8 cellular contexts compared by ENCODE assay signal in genomic region chr14:75125617-75126016, GRCh38. TPM values are rescaled to one million over a fixed set of nuclear protein-coding genes. Genes with fewer than 3 reads are reported as not detected.
DNase-seq lines count a peak whose midpoint lies in the region; ATAC-seq lines count a peak whose summit lies in the region.

No MANE protein-coding gene starts in this region.

- H3K4me3 Mint-ChIP-seq in CD4-positive, CD25-positive, alpha-beta regulatory T cell = peak overlapping the region; percentile 91 to 97 (median 94)
- peak overlapping the region; percentile 84 for H3K4me3 Mint-ChIP-seq in central memory CD8-positive, alpha-beta T cell
- H3K4me3 Mint-ChIP-seq in natural killer cell treated with Interleukin-12 subunit alpha and Interleukin-12 subunit beta and Interleukin-15 and Interleukin-18, amount 100 ng/mL, for 72 hours = peak overlapping the region; percentile 93

- ATAC-seq in CD4-positive, CD25-positive, alpha-beta regulatory T cell (ENCODE audit: low read depth in 2 of 2) = no peak
- no peak for ATAC-seq in central memory CD8-positive, alpha-beta T cell (replicated peaks; ENCODE audit: extremely low read depth, poor library complexity, severe bottlenecking)
- no peak for ATAC-seq in natural killer cell treated with Interleukin-12 subunit alpha and Interleukin-12 subunit beta and Interleukin-15 and Interleukin-18, amount 100 ng/mL, for 72 hours
- ATAC-seq in GM18858 (IDR thresholded peaks at IDR 0.05; ENCODE audit: unreplicated experiment) (no peak), HG02973 (IDR thresholded peaks at IDR 0.05; ENCODE audit: unreplicated experiment) (no peak)

- peaks cover 25 to 54% (median 41%) of the 10 kb centered on the region in 4 donors for H3K4me1 Mint-ChIP-seq in CD4-positive, CD25-positive, alpha-beta regulatory T cell
- peaks cover 42% of the 10 kb centered on the region for H3K4me1 Mint-ChIP-seq in central memory CD8-positive, alpha-beta T cell
- H3K4me1 Mint-ChIP-seq in natural killer cell treated with Interleukin-12 subunit alpha and Interleukin-12 subunit beta and Interleukin-15 and Interleukin-18, amount 100 ng/mL, for 72 hours (ENCODE audit: low read depth in 2 of 2) = peaks cover 35 to 38% of the 10 kb centered on the region in 2 donors

- H3K4me1 ChIP-seq in CD4-positive, CD25-positive, alpha-beta regulatory T cell (ENCODE audit: control insufficient read depth, insufficient read depth, low read length, poor library complexity, severe bottlenecking) = peaks cover 32% of the 10 kb centered on the region

- peak overlapping the region; percentile 54 to 98 (median 98) for H3K27ac Mint-ChIP-seq in CD4-positive, CD25-positive, alpha-beta regulatory T cell
- H3K27ac Mint-ChIP-seq in central memory CD8-positive, alpha-beta T cell (ENCODE audit: low read depth) = peak overlapping the region; percentile 99
- H3K27ac Mint-ChIP-seq in natural killer cell treated with Interleukin-12 subunit alpha and Interleukin-12 subunit beta and Interleukin-15 and Interleukin-18, amount 100 ng/mL, for 72 hours = peak overlapping the region; percentile 90 to 95

- intact Hi-C loops in posterior vena cava (cut with DNase I) = loop anchor here in 1 of 2 donors (10.0 kb wide), 1 partner anchor 369 kb away; no protein-coding TSS in a partner anchor

- H3K9me3 Mint-ChIP-seq in CD4-positive, CD25-positive, alpha-beta regulatory T cell = no peaks in the 10 kb centered on the region
- H3K9me3 Mint-ChIP-seq in central memory CD8-positive, alpha-beta T cell = no peaks in the 10 kb centered on the region
- H3K9me3 Mint-ChIP-seq in natural killer cell treated with Interleukin-12 subunit alpha and Interleukin-12 subunit beta and Interleukin-15 and Interleukin-18, amount 100 ng/mL, for 72 hours = no peaks in the 10 kb centered on the region

- no peak for DNase-seq in CD4-positive, CD25-positive, alpha-beta regulatory T cell
- DNase-seq in M059J (ENCODE audit: low read depth) (peak; percentile 73), posterior vena cava (ENCODE audit: low spot score) (no peak), COR-L47 (lab: John Stamatoyannopoulos, UW) (no peak)
- no peak for DNase-seq in central memory CD8-positive, alpha-beta T cell (ENCODE audit: low spot score in 2 of 2)
- DNase-seq in natural killer cell treated with Interleukin-12 subunit alpha and Interleukin-12 subunit beta and Interleukin-15 and Interleukin-18, amount 100 ng/mL, for 72 hours (ENCODE audit: low spot score) = no peak

- no peaks in the 10 kb centered on the region for H3K27me3 ChIP-seq in CD4-positive, CD25-positive, alpha-beta regulatory T cell (ENCODE audit: control insufficient read depth, insufficient read depth, low read length)

- peak overlapping the region; percentile 83 for H3K4me3 ChIP-seq in CD4-positive, CD25-positive, alpha-beta regulatory T cell (ENCODE audit: low read depth, low read length)

- no peaks in the 10 kb centered on the region for H3K27me3 Mint-ChIP-seq in CD4-positive, CD25-positive, alpha-beta regulatory T cell
- no peaks in the 10 kb centered on the region for H3K27me3 Mint-ChIP-seq in central memory CD8-positive, alpha-beta T cell
- no peaks in the 10 kb centered on the region for H3K27me3 Mint-ChIP-seq in natural killer cell treated with Interleukin-12 subunit alpha and Interleukin-12 subunit beta and Interleukin-15 and Interleukin-18, amount 100 ng/mL, for 72 hours

- H3K36me3 Mint-ChIP-seq in CD4-positive, CD25-positive, alpha-beta regulatory T cell = peaks cover 9% of the 10 kb centered on the region
- peaks cover 22% of the 10 kb centered on the region for H3K36me3 Mint-ChIP-seq in central memory CD8-positive, alpha-beta T cell (ENCODE audit: insufficient read depth)
- peaks cover 16% of the 10 kb centered on the region for H3K36me3 Mint-ChIP-seq in natural killer cell treated with Interleukin-12 subunit alpha and Interleukin-12 subunit beta and Interleukin-15 and Interleukin-18, amount 100 ng/mL, for 72 hours

- peak overlapping the region; percentile 95 for H3K27ac ChIP-seq in CD4-positive, CD25-positive, alpha-beta regulatory T cell (ENCODE audit: insufficient read depth, low read length, poor library complexity, severe bottlenecking)

- H3K36me3 ChIP-seq in CD4-positive, CD25-positive, alpha-beta regulatory T cell (ENCODE audit: control insufficient read depth, insufficient read depth, low read length) = peaks cover 6% of the 10 kb centered on the region

- H3K9me3 ChIP-seq in CD4-positive, CD25-positive, alpha-beta regulatory T cell (ENCODE audit: control insufficient read depth in 2 of 2, low read length in 2 of 2) = no peaks in the 10 kb centered on the region

RNA-seq across cellular contexts. Expression of gene NEK9, which starts 1.2 kb away (rescaled TPM):
- 58.4 TPM for total RNA-seq in CD4-positive, CD25-positive, alpha-beta regulatory T cell
- 10 to 100 TPM; 10.8 to 14.4 (median 12.6) TPM for polyA plus RNA-seq in CD4-positive, CD25-positive, alpha-beta regulatory T cell
- 16.4 and 21.5 TPM in 2 replicates for total RNA-seq in M059J (2014; rRNA removed; shearing (Covaris generic))
- total RNA-seq in natural killer cell treated with Interleukin-12 subunit alpha and Interleukin-12 subunit beta and Interleukin-15 and Interleukin-18, amount 100 ng/mL, for 72 hours = 10 to 100 TPM; 66.6 to 80.0 TPM
- 10 to 100 TPM; 68.7 to 86.2 TPM for total RNA-seq in posterior vena cava

RNA-seq across cellular contexts. Expression of gene TMED10, which starts 50.8 kb away (rescaled TPM):
- total RNA-seq in CD4-positive, CD25-positive, alpha-beta regulatory T cell = 128 TPM
- polyA plus RNA-seq in CD4-positive, CD25-positive, alpha-beta regulatory T cell = 100 to 1,000 TPM; 238 to 265 (median 250) TPM
- 373 and 460 TPM in 2 replicates for total RNA-seq in M059J (2014; rRNA removed; shearing (Covaris generic))
- 100 to 1,000 TPM; 200 to 265 TPM for total RNA-seq in natural killer cell treated with Interleukin-12 subunit alpha and Interleukin-12 subunit beta and Interleukin-15 and Interleukin-18, amount 100 ng/mL, for 72 hours
- 100 to 1,000 TPM; 259 to 311 TPM for total RNA-seq in posterior vena cava

RNA-seq across cellular contexts. Expression of gene ZC2HC1C, which starts 56.2 kb away (rescaled TPM):
- 0.99 TPM for total RNA-seq in CD4-positive, CD25-positive, alpha-beta regulatory T cell
- under 1 TPM in 3 of 4 donors, not detected in 1; 0.49 to 0.95 (median 0.81) TPM for polyA plus RNA-seq in CD4-positive, CD25-positive, alpha-beta regulatory T cell
- 1.3 and 9.8 TPM in 2 replicates for total RNA-seq in M059J (2014; rRNA removed; shearing (Covaris generic))
- total RNA-seq in natural killer cell treated with Interleukin-12 subunit alpha and Interleukin-12 subunit beta and Interleukin-15 and Interleukin-18, amount 100 ng/mL, for 72 hours = 1 to 10 TPM in 1 of 2 donors, under 1 TPM in 1; 0.88 to 1.4 TPM
- 1 to 10 TPM in 1 of 2 donors, under 1 TPM in 1; 0.46 to 2.3 TPM for total RNA-seq in posterior vena cava
